ENCODE assay signal across 1 cellular context in genomic region chr19:5665781-5666513, GRCh38.
TF ChIP-seq lines count a peak whose summit lies in the region.

No MANE protein-coding gene starts in this region.

TF ChIP-seq in H1, 55 proteins besides CTCF, POLR2A, EP300 and RAD21:
- no peak for TF ChIP-seq FOSL1 (IDR thresholded peaks at IDR 0.05; ENCODE audit: insufficient read depth, low read depth, low read length)
- TF ChIP-seq BACH1 (IDR thresholded peaks at IDR 0.05; ENCODE audit: low read length): 0 out of 2 replicates have a peak, but pooled peaks have one; percentile 7
- peak; percentile 22; the same call in 1 of the 2 replicates for TF ChIP-seq POLR2AphosphoS5 (IDR thresholded peaks at IDR 0.05; ENCODE audit: low read depth, low read length)
